In genomic region chr18:24930478-24930877, GRCh38 we compare ENCODE assay signal across 10 cellular contexts.
A peak's percentile ranks its signal among the peaks of the same experiment; 100 is the strongest.
DNase-seq lines count a peak whose midpoint lies in the region; ATAC-seq and TF ChIP-seq lines count a peak whose summit lies in the region.
"Had no signal": no experiment of that assay in that cellular context is flagged by ENCODE, and none has a peak within 500 bp of the region (broad histone marks: within the 10 kb centered on the region; RNA-seq: fewer than 3 reads in every experiment).

No MANE protein-coding gene starts in this region.

- POLR2A ChIA-PET in WTC11 (lab: Charles Lee) = no interaction called here

- H3K4me1 Mint-ChIP-seq in WTC11 = peaks cover 27% of the 10 kb centered on the region
- H3K4me1 Mint-ChIP-seq in progenitor cell of endocrine pancreas (ENCODE audit: low read depth) = peaks cover 34% of the 10 kb centered on the region

- H3K4me3 Mint-ChIP-seq in WTC11 (no peak overlapping the region), progenitor cell of endocrine pancreas (ENCODE audit: low read depth) (no peak overlapping the region)

- H3K27ac Mint-ChIP-seq in WTC11 = peak overlapping the region; percentile 38; the same call in 1 of the 2 replicates
- peak overlapping the region; percentile 34 for H3K27ac Mint-ChIP-seq in progenitor cell of endocrine pancreas

- H3K36me3 Mint-ChIP-seq in WTC11 (no peaks in the 10 kb centered on the region), progenitor cell of endocrine pancreas (ENCODE audit: insufficient read depth) (no peaks in the 10 kb centered on the region)

- H3K9me3 Mint-ChIP-seq in WTC11 (no peaks in the 10 kb centered on the region), progenitor cell of endocrine pancreas (ENCODE audit: low read depth) (no peaks in the 10 kb centered on the region)

- ATAC-seq in WTC11 (peak; percentile 44), GM21423 (IDR thresholded peaks at IDR 0.05; ENCODE audit: unreplicated experiment) (no peak), HG03432 (IDR thresholded peaks at IDR 0.05; ENCODE audit: unreplicated experiment) (no peak)
- ATAC-seq: HCT116 had no signal

- CTCF ChIA-PET in WTC11 (lab: Charles Lee) = no interaction called here

- H3K27me3 Mint-ChIP-seq in WTC11 (ENCODE audit: low read depth) = peaks cover 8% of the 10 kb centered on the region; the same call in 1 of the 2 replicates
- H3K27me3 Mint-ChIP-seq in progenitor cell of endocrine pancreas = peaks cover 63% of the 10 kb centered on the region

- no peak for TF ChIP-seq CTCF in WTC11 (IDR thresholded peaks at IDR 0.05)
- TF ChIP-seq CTCF in progenitor cell of endocrine pancreas (IDR thresholded peaks at IDR 0.05; ENCODE audit: unreplicated experiment) = no peak

- DNase-seq in DMS53 (lab: John Stamatoyannopoulos, UW) (peak; percentile 45), DMS53 treated with DMSO at 0.1 percent for 48 hours (lab: John Stamatoyannopoulos, UW; ENCODE audit: unreplicated experiment) (no peak), MV-4-11 (lab: John Stamatoyannopoulos, UW) (peak; percentile 21), WTC11 (ENCODE audit: low spot score) (peak; percentile 23), progenitor cell of endocrine pancreas (ENCODE audit: low spot score, unreplicated experiment) (no peak)
- DNase-seq in activated CD4-positive, alpha-beta T cell treated with anti-CD3 and anti-CD28 coated beads, Interleukin-2, amount 50 U/mL, for 1 hour = no peak
- DNase-seq: NCI-H2107 had no signal

TF ChIP-seq in WTC11, 78 proteins besides CTCF, POLR2A, EP300 and RAD21:
- TF ChIP-seq, protein P1, sequence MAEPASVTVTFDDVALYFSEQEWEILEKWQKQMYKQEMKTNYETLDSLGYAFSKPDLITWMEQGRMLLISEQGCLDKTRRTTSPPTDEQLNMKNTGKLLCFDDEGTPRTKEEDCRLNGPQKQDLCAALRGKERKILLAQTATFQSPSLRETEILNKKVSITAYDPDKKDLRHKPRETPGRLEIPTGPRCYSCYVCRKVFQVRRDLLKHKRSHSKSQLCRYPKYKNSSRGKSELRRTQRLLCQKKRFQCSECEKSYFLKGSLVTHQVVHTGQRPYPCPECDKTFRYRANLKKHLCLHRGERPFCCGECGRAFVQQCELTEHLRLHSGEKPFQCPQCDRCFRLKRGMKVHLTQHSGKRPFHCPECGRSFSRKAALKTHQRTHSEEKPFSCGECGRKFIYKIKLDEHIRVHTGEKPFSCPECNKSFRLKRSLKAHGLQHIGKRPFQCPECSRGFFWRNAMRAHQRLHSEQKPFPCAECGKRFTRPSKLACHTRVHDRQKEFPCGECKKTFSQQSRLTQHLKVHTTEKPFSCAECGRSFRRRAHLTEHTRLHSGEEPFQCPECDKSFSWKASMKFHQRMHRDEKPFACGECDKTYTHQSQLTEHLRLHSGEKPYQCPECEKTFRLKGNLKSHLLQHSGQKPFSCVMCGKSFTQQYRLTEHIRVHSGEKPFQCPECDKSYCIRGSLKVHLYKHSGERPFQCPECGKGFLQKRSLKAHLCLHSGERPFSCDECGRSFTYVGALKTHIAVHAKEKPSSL (CRISPR knock-in tag; conservative IDR thresholded peaks at IDR 0.05) = no peak
- no peak for TF ChIP-seq MLX (CRISPR knock-in tag; IDR thresholded peaks at IDR 0.05)
- no peak for TF ChIP-seq AFF4 (CRISPR knock-in tag; IDR thresholded peaks at IDR 0.05; ENCODE audit: borderline replicate concordance)
- TF ChIP-seq SMAD3 (CRISPR knock-in tag; IDR thresholded peaks at IDR 0.05; ENCODE audit: borderline replicate concordance) = no peak

Comparison
In these comparisons a context has a peak if more than half of its experiments do, and no peak if none do; other contexts are left out.
1. DNase-seq: peak in DMS53 (single experiment), MV-4-11 (single experiment) and WTC11 (single experiment); none in DMS53 treated with DMSO at 0.1 percent for 48 hours (single experiment), progenitor cell of endocrine pancreas (single experiment) and activated CD4-positive, alpha-beta T cell treated with anti-CD3 and anti-CD28 coated beads, Interleukin-2, amount 50 U/mL, for 1 hour (single experiment).